Comparison of ENCODE assay signal across 2 cellular contexts in the genomic region with DNA sequence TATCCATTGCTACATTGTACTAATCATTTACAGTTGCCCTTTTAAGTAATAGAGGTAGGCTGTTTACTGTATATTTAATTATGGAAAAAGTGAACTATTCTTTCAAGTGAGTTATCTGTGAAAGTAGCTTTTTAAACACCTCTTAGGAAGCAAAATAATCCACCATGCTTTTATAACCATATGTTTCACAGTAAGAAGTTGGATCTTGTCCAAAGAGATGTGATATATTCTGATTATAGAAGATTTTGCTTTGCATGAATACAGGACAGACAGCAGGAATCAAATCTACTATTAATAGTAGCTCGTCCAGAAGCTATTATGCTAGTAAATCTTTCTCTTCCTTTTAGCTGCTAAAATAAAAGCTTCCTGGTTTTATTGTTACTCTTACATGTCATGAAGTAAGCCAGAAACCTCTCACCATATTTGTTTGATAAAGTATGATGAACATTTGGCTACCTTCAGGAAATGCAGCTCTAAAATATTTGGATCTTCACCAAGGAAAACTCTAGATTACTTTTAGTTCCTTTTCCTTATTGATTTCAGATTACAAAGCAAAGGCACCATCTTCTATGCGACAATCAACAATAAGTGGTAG.
TF ChIP-seq lines count a peak whose summit lies in the region.

No MANE protein-coding gene starts in this region.

TF ChIP-seq in IMR-90, 13 proteins besides CTCF, POLR2A, EP300 and RAD21 (continued from another document):
- TF ChIP-seq, protein P1, sequence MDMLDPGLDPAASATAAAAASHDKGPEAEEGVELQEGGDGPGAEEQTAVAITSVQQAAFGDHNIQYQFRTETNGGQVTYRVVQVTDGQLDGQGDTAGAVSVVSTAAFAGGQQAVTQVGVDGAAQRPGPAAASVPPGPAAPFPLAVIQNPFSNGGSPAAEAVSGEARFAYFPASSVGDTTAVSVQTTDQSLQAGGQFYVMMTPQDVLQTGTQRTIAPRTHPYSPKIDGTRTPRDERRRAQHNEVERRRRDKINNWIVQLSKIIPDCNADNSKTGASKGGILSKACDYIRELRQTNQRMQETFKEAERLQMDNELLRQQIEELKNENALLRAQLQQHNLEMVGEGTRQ (IDR thresholded peaks at IDR 0.05; ENCODE audit: low read depth, low read length), result no peak
- TF ChIP-seq, protein P2, sequence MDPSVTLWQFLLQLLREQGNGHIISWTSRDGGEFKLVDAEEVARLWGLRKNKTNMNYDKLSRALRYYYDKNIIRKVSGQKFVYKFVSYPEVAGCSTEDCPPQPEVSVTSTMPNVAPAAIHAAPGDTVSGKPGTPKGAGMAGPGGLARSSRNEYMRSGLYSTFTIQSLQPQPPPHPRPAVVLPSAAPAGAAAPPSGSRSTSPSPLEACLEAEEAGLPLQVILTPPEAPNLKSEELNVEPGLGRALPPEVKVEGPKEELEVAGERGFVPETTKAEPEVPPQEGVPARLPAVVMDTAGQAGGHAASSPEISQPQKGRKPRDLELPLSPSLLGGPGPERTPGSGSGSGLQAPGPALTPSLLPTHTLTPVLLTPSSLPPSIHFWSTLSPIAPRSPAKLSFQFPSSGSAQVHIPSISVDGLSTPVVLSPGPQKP (IDR thresholded peaks at IDR 0.05; ENCODE audit: borderline replicate concordance, low read depth, low read length), result no peak
- TF ChIP-seq MXI1 (IDR thresholded peaks at IDR 0.05; ENCODE audit: borderline replicate concordance, low read depth, low read length) (no peak), FOS (IDR thresholded peaks at IDR 0.05; ENCODE audit: low read depth, low read length) (no peak), RCOR1 (IDR thresholded peaks at IDR 0.05; ENCODE audit: insufficient replicate concordance, low read length) (no peak), MAFK (IDR thresholded peaks at IDR 0.05; ENCODE audit: low read depth, low read length) (no peak), CHD1 (IDR thresholded peaks at IDR 0.05; ENCODE audit: low read depth, low read length) (no peak), CEBPB (IDR thresholded peaks at IDR 0.05; ENCODE audit: low read depth, low read length) (no peak), NFE2L2 (IDR thresholded peaks at IDR 0.05; ENCODE audit: low read depth, low read length) (no peak)
TF ChIP-seq in IMR-90: peak in this region for 0.

TF ChIP-seq in SK-N-SH, 30 proteins besides CTCF, POLR2A, EP300 and RAD21:
- TF ChIP-seq, protein P3, sequence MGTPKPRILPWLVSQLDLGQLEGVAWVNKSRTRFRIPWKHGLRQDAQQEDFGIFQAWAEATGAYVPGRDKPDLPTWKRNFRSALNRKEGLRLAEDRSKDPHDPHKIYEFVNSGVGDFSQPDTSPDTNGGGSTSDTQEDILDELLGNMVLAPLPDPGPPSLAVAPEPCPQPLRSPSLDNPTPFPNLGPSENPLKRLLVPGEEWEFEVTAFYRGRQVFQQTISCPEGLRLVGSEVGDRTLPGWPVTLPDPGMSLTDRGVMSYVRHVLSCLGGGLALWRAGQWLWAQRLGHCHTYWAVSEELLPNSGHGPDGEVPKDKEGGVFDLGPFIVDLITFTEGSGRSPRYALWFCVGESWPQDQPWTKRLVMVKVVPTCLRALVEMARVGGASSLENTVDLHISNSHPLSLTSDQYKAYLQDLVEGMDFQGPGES (IDR thresholded peaks at IDR 0.05; ENCODE audit: low read depth, low read length), result no peak
- peak; percentile 61 for TF ChIP-seq GATA2 (CRISPR knock-in tag; IDR thresholded peaks at IDR 0.05)
